ENCODE assay signal across 1 cellular context in genomic region chr4:37826282-37827029, GRCh38.
TF ChIP-seq lines count a peak whose summit lies in the region.

Gene PGM2 (plus strand): TSS chr4:37826686. CDS start chr4:37826733, 47 bp downstream.

TF ChIP-seq in GM12878, 131 proteins besides CTCF, POLR2A, EP300 and RAD21 (continued from another document and continues in another):
- TF ChIP-seq PAX5 (IDR thresholded peaks at IDR 0.05; ENCODE audit: borderline replicate concordance, low read depth, low read length) (peak; percentile 40; the same call in 1 of the 2 replicates), SRF (IDR thresholded peaks at IDR 0.05; ENCODE audit: low read depth in 2 of 2, low read length in 2 of 2) (no peak), ZBTB40 (IDR thresholded peaks at IDR 0.05; ENCODE audit: borderline replicate concordance) (0 out of 2 replicates have a peak, but pooled peaks have one; percentile 36), HCFC1 (IDR thresholded peaks at IDR 0.05; ENCODE audit: low read length) (no peak), MYC (IDR thresholded peaks at IDR 0.05; ENCODE audit: insufficient read depth, insufficient read length, insufficient replicate concordance, low read length, severe bottlenecking) (no peak), PBX3 (IDR thresholded peaks at IDR 0.05; ENCODE audit: insufficient replicate concordance, low read depth, low read length) (no peak), SUPT20H (IDR thresholded peaks at IDR 0.05; ENCODE audit: borderline replicate concordance, control insufficient read depth, low read depth, low read length) (no peak), ZNF217 (IDR thresholded peaks at IDR 0.05) (no peak), ZNF24 (IDR thresholded peaks at IDR 0.05) (no peak), ATF7 (IDR thresholded peaks at IDR 0.05; ENCODE audit: low read depth) (peak; percentile 59; the same call in 1 of the 2 replicates), POU2F2 (IDR thresholded peaks at IDR 0.05; ENCODE audit: borderline replicate concordance, low read depth, low read length) (peak; percentile 82; the same call in 2 of the 3 replicates), ZNF622 (IDR thresholded peaks at IDR 0.05) (no peak), SMAD1 (IDR thresholded peaks at IDR 0.05; ENCODE audit: low read depth, partially characterized antibody) (no peak), YBX1 (IDR thresholded peaks at IDR 0.05) (no peak), NBN (IDR thresholded peaks at IDR 0.05) (peak; percentile 52; the same call in 1 of the 2 replicates), RELA (IDR thresholded peaks at IDR 0.05; ENCODE audit: borderline replicate concordance, partially characterized antibody) (peak; percentile 61), MEF2A (IDR thresholded peaks at IDR 0.05; ENCODE audit: insufficient read depth, low read depth, low read length) (0 out of 2 replicates have a peak, but pooled peaks have one; percentile 11), FOS (IDR thresholded peaks at IDR 0.05; ENCODE audit: borderline replicate concordance, extremely low read depth, insufficient read length) (no peak), HDAC2 (IDR thresholded peaks at IDR 0.05) (no peak), MXI1 (IDR thresholded peaks at IDR 0.05; ENCODE audit: low read depth, low read length) (peak; percentile 81; the same call in 1 of the 2 replicates), PRDM15 (CRISPR knock-in tag; IDR thresholded peaks at IDR 0.05) (no peak), ATF2 (IDR thresholded peaks at IDR 0.05; ENCODE audit: low read length) (no peak), REST (IDR thresholded peaks at IDR 0.05; ENCODE audit: low read depth, low read length) (no peak), NR2C2 (IDR thresholded peaks at IDR 0.05; ENCODE audit: borderline replicate concordance, control insufficient read depth, insufficient read length, low read depth) (no peak), RFX5 (IDR thresholded peaks at IDR 0.05; ENCODE audit: low read depth, low read length) (no peak), JUNB (IDR thresholded peaks at IDR 0.05) (no peak), MTA2 (IDR thresholded peaks at IDR 0.05; ENCODE audit: low read depth) (peak; percentile 27; the same call in 1 of the 2 replicates), ZZZ3 (IDR thresholded peaks at IDR 0.05; ENCODE audit: control insufficient read depth, insufficient read length, low read depth) (no peak), ELK1 (IDR thresholded peaks at IDR 0.05; ENCODE audit: low read depth, low read length) (0 out of 2 replicates have a peak, but pooled peaks have one; percentile 43), ESRRA (IDR thresholded peaks at IDR 0.05; ENCODE audit: low read length) (no peak), KLF5 (IDR thresholded peaks at IDR 0.05; ENCODE audit: partially characterized antibody) (peak; percentile 35)
- TF ChIP-seq, protein P1, sequence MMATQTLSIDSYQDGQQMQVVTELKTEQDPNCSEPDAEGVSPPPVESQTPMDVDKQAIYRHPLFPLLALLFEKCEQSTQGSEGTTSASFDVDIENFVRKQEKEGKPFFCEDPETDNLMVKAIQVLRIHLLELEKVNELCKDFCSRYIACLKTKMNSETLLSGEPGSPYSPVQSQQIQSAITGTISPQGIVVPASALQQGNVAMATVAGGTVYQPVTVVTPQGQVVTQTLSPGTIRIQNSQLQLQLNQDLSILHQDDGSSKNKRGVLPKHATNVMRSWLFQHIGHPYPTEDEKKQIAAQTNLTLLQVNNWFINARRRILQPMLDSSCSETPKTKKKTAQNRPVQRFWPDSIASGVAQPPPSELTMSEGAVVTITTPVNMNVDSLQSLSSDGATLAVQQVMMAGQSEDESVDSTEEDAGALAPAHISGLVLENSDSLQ (IDR thresholded peaks at IDR 0.05), result no peak; the same call in 1 of the 2 replicates
- TF ChIP-seq, protein P2, sequence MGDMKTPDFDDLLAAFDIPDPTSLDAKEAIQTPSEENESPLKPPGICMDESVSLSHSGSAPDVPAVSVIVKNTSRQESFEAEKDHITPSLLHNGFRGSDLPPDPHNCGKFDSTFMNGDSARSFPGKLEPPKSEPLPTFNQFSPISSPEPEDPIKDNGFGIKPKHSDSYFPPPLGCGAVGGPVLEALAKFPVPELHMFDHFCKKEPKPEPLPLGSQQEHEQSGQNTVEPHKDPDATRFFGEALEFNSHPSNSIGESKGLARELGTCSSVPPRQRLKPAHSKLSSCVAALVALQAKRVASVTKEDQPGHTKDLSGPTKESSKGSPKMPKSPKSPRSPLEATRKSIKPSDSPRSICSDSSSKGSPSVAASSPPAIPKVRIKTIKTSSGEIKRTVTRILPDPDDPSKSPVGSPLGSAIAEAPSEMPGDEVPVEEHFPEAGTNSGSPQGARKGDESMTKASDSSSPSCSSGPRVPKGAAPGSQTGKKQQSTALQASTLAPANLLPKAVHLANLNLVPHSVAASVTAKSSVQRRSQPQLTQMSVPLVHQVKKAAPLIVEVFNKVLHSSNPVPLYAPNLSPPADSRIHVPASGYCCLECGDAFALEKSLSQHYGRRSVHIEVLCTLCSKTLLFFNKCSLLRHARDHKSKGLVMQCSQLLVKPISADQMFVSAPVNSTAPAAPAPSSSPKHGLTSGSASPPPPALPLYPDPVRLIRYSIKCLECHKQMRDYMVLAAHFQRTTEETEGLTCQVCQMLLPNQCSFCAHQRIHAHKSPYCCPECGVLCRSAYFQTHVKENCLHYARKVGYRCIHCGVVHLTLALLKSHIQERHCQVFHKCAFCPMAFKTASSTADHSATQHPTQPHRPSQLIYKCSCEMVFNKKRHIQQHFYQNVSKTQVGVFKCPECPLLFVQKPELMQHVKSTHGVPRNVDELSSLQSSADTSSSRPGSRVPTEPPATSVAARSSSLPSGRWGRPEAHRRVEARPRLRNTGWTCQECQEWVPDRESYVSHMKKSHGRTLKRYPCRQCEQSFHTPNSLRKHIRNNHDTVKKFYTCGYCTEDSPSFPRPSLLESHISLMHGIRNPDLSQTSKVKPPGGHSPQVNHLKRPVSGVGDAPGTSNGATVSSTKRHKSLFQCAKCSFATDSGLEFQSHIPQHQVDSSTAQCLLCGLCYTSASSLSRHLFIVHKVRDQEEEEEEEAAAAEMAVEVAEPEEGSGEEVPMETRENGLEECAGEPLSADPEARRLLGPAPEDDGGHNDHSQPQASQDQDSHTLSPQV (IDR thresholded peaks at IDR 0.05), result no peak
- TF ChIP-seq, protein P3, sequence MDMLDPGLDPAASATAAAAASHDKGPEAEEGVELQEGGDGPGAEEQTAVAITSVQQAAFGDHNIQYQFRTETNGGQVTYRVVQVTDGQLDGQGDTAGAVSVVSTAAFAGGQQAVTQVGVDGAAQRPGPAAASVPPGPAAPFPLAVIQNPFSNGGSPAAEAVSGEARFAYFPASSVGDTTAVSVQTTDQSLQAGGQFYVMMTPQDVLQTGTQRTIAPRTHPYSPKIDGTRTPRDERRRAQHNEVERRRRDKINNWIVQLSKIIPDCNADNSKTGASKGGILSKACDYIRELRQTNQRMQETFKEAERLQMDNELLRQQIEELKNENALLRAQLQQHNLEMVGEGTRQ (IDR thresholded peaks at IDR 0.05; ENCODE audit: borderline replicate concordance, low read depth, low read length), result no peak
